In genomic region chr1:241702436-241702835, GRCh38 we compare ENCODE assay signal across 20 cellular contexts. TPM values are rescaled to one million over a fixed set of nuclear protein-coding genes. Genes with fewer than 3 reads are reported as not detected.
DNase-seq lines count a peak whose midpoint lies in the region; ATAC-seq and TF ChIP-seq lines count a peak whose summit lies in the region.
"Had no signal": no experiment of that assay in that cellular context is flagged by ENCODE, and none has a peak within 500 bp of the region (broad histone marks: within the 10 kb centered on the region; RNA-seq: fewer than 3 reads in every experiment).

No MANE protein-coding gene starts in this region.

- intact Hi-C loops in MCF 10A (cut with micrococcal nuclease): loop anchor here (2.0 to 5.0 kb wide), 2 partner anchors 14 to 130 kb away; no protein-coding TSS in a partner anchor
- intact Hi-C loops in breast epithelium (cut with DNase I; ENCODE audit: low total_unique reads): no loop called here

- no peaks in the 10 kb centered on the region for H4K20me1 ChIP-seq in MM.1S (ENCODE audit: insufficient read depth, low read length)

- POLR2A ChIA-PET in MCF 10A (lab: Yijun Ruan, JAX): interaction anchor here (0.6 to 3.1 kb wide), 14 partner anchors 9 to 859 kb away, joined by 3 to 43 read pairs (median 4); partner anchors contain the start of genes CHML and OPN3

- CTCF ChIA-PET in MCF 10A (lab: Yijun Ruan, JAX): interaction anchor here (0.5 to 1.6 kb wide), 7 partner anchors 14 to 840 kb away, joined by 3 to 6 read pairs (median 3); no protein-coding TSS in a partner anchor

- no peaks in the 10 kb centered on the region for H3F3A ChIP-seq in MM.1S (ENCODE audit: insufficient read depth, low read length)

- no peaks in the 10 kb centered on the region for H3K9me3 Mint-ChIP-seq in MCF 10A (ENCODE audit: unreplicated experiment)

- H3K4me1 Mint-ChIP-seq in MCF 10A (ENCODE audit: insufficient read depth, unreplicated experiment): peaks cover 31% of the 10 kb centered on the region

- no peak for TF ChIP-seq POLR2A in breast epithelium (IDR thresholded peaks at IDR 0.05)

- peak; percentile 94 for DNase-seq in MCF 10A (ENCODE audit: unreplicated experiment)
- DNase-seq in breast epithelium (ENCODE audit: low spot score in 2 of 2): no peak
- DNase-seq in adipocyte (ENCODE audit: low read depth): peak; percentile 77
- DNase-seq in foreskin fibroblast: peak; percentile 53 to 85
- DNase-seq in middle frontal gyrus (ENCODE audit: extremely low spot score, low spot score): no peak
- no peak for DNase-seq in MM.1S
- DNase-seq: 8988T; activated CD4-positive, alpha-beta T cell treated with anti-CD3 and anti-CD28 coated beads for 48 hours; activated naive CD8-positive, alpha-beta T cell treated with anti-CD3 and anti-CD28 coated beads, Interleukin-2, amount 10 ng/mL, durations not matched to agents 7 days and 5 days; activated T-cell treated with anti-CD3 and anti-CD28 coated beads, Interleukin-2, amount 50 U/mL, for 4 hours; hippocampal formation; left ventricle myocardium superior; naive thymus-derived CD8-positive, alpha-beta T cell; NCI-H1048; SIG-M5; T-helper 9 cell had no signal

- H2AFZ ChIP-seq in MM.1S (ENCODE audit: low read length): no peak overlapping the region

- no TSS peak for BruUV-seq in MCF 10A (replicated peaks; lab: Mats Ljungman, UMichigan)

- no peaks in the 10 kb centered on the region for H3K79me2 ChIP-seq in MM.1S (ENCODE audit: low read length)

- no peaks in the 10 kb centered on the region for H3K27me3 ChIP-seq in breast epithelium
- H3K27me3 ChIP-seq in adipocyte (replicated peaks; ENCODE audit: control insufficient read depth, insufficient read depth, low read length): no peaks in the 10 kb centered on the region
- H3K27me3 ChIP-seq in MM.1S (replicated peaks; ENCODE audit: insufficient read depth, low read length): no peaks in the 10 kb centered on the region

- no peaks in the 10 kb centered on the region for H3K9me2 ChIP-seq in MM.1S (replicated peaks; ENCODE audit: insufficient read depth, low read length)

- H3K4me3 Mint-ChIP-seq in MCF 10A (ENCODE audit: unreplicated experiment): no peak overlapping the region
- H3K4me3 Mint-ChIP-seq: activated naive CD8-positive, alpha-beta T cell treated with anti-CD3 and anti-CD28 coated beads, Interleukin-2, amount 10 ng/mL, durations not matched to agents 7 days and 5 days; activated T-cell treated with anti-CD3 and anti-CD28 coated beads, Interleukin-2, amount 50 U/mL, for 4 hours; naive thymus-derived CD8-positive, alpha-beta T cell had no signal

- H3K9ac ChIP-seq in adipocyte (ENCODE audit: low read length): no peak overlapping the region
- no peak overlapping the region for H3K9ac ChIP-seq in MM.1S (ENCODE audit: low read length)

- peak overlapping the region; percentile 72 for H3K27ac Mint-ChIP-seq in MCF 10A (ENCODE audit: low read depth, unreplicated experiment)
- H3K27ac Mint-ChIP-seq: activated naive CD8-positive, alpha-beta T cell treated with anti-CD3 and anti-CD28 coated beads, Interleukin-2, amount 10 ng/mL, durations not matched to agents 7 days and 5 days; naive thymus-derived CD8-positive, alpha-beta T cell; progenitor cell of endocrine pancreas had no signal

- no peak overlapping the region for H3K27ac ChIP-seq in breast epithelium
- H3K27ac ChIP-seq in MM.1S (ENCODE audit: low read length): no peak overlapping the region

- TF ChIP-seq CTCF in MCF 10A (IDR thresholded peaks at IDR 0.05; ENCODE audit: unreplicated experiment) (no peak), breast epithelium (IDR thresholded peaks at IDR 0.05) (no peak), foreskin fibroblast (IDR thresholded peaks at IDR 0.05; ENCODE audit: low read depth, low read length) (no peak), MM.1S (IDR thresholded peaks at IDR 0.05; ENCODE audit: low read length) (no peak)

- no peaks in the 10 kb centered on the region for H3K27me3 Mint-ChIP-seq in MCF 10A (ENCODE audit: insufficient read depth, unreplicated experiment)
- H3K27me3 Mint-ChIP-seq: activated naive CD8-positive, alpha-beta T cell treated with anti-CD3 and anti-CD28 coated beads, Interleukin-2, amount 10 ng/mL, durations not matched to agents 7 days and 5 days; naive thymus-derived CD8-positive, alpha-beta T cell had no signal

- no peak overlapping the region for H3K4me2 ChIP-seq in MM.1S (ENCODE audit: low read depth, low read length)

- H3K9me3 ChIP-seq in breast epithelium (no peaks in the 10 kb centered on the region), adipocyte (ENCODE audit: control insufficient read depth, low read length) (no peaks in the 10 kb centered on the region), MM.1S (replicated peaks; ENCODE audit: insufficient read depth, low read length) (no peaks in the 10 kb centered on the region)

- no peak for ATAC-seq in HG03196 (IDR thresholded peaks at IDR 0.05; ENCODE audit: unreplicated experiment)
- no peak for ATAC-seq in SK-N-SH treated with all-trans-retinoic acid at 6 μM for 48 hours
- ATAC-seq: activated T-cell treated with anti-CD3 and anti-CD28 coated beads, Interleukin-2, amount 50 U/mL, for 4 hours; left ventricle myocardium superior; naive thymus-derived CD8-positive, alpha-beta T cell had no signal

- H3K36me3 ChIP-seq in breast epithelium: no peaks in the 10 kb centered on the region
- no peaks in the 10 kb centered on the region for H3K36me3 ChIP-seq in adipocyte (ENCODE audit: control insufficient read depth, insufficient read depth, low read length, severe bottlenecking)
- H3K36me3 ChIP-seq in MM.1S (replicated peaks; ENCODE audit: insufficient read depth, low read length): no peaks in the 10 kb centered on the region

- no peaks in the 10 kb centered on the region for H3K36me3 Mint-ChIP-seq in MCF 10A (ENCODE audit: insufficient read depth, unreplicated experiment)
- H3K36me3 Mint-ChIP-seq: naive thymus-derived CD8-positive, alpha-beta T cell had no signal

- no peak overlapping the region for H3K4me3 ChIP-seq in breast epithelium
- H3K4me3 ChIP-seq in adipocyte (ENCODE audit: low read length): no peak overlapping the region
- no peak overlapping the region for H3K4me3 ChIP-seq in foreskin fibroblast (ENCODE audit: low read depth in 1 of 2, low read length in 2 of 2)
- H3K4me3 ChIP-seq in MM.1S (ENCODE audit: low read length): no peak overlapping the region

- H3K4me1 ChIP-seq in breast epithelium (no peaks in the 10 kb centered on the region), adipocyte (ENCODE audit: control insufficient read depth, insufficient read depth, low read length) (peaks cover 34% of the 10 kb centered on the region), MM.1S (ENCODE audit: low read length) (no peaks in the 10 kb centered on the region)

TF ChIP-seq in SK-N-SH treated with all-trans-retinoic acid at 6 μM for 48 hours, 23 proteins besides CTCF, POLR2A, EP300 and RAD21 (continues in another document):
- TF ChIP-seq ESRRG (CRISPR knock-in tag; IDR thresholded peaks at IDR 0.05) (no peak), ZNF70 (CRISPR knock-in tag; IDR thresholded peaks at IDR 0.05) (no peak), GLIS3 (CRISPR knock-in tag; IDR thresholded peaks at IDR 0.05) (no peak), BACH2 (CRISPR knock-in tag; IDR thresholded peaks at IDR 0.05; ENCODE audit: borderline replicate concordance) (no peak), CREB5 (CRISPR knock-in tag; IDR thresholded peaks at IDR 0.05; ENCODE audit: low read depth) (no peak), PATZ1 (CRISPR knock-in tag; IDR thresholded peaks at IDR 0.05; ENCODE audit: borderline replicate concordance) (no peak), TCF4 (CRISPR knock-in tag; IDR thresholded peaks at IDR 0.05; ENCODE audit: borderline replicate concordance) (no peak), ZNF8 (CRISPR knock-in tag; IDR thresholded peaks at IDR 0.05) (no peak), SNAI2 (CRISPR knock-in tag; IDR thresholded peaks at IDR 0.05) (no peak), ZFP3 (CRISPR knock-in tag; IDR thresholded peaks at IDR 0.05) (no peak), RARB (CRISPR knock-in tag; IDR thresholded peaks at IDR 0.05) (no peak)
- TF ChIP-seq, protein P1, sequence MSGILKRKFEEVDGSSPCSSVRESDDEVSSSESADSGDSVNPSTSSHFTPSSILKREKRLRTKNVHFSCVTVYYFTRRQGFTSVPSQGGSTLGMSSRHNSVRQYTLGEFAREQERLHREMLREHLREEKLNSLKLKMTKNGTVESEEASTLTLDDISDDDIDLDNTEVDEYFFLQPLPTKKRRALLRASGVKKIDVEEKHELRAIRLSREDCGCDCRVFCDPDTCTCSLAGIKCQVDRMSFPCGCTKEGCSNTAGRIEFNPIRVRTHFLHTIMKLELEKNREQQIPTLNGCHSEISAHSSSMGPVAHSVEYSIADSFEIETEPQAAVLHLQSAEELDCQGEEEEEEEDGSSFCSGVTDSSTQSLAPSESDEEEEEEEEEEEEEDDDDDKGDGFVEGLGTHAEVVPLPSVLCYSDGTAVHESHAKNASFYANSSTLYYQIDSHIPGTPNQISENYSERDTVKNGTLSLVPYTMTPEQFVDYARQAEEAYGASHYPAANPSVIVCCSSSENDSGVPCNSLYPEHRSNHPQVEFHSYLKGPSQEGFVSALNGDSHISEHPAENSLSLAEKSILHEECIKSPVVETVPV (CRISPR knock-in tag; IDR thresholded peaks at IDR 0.05): no peak

RNA-seq across cellular contexts. Expression of gene WDR64, which starts 50.4 kb away (rescaled TPM):
- total RNA-seq in MCF 10A (2022) (not detected in 2 replicates), breast epithelium (not detected)
- total RNA-seq: HT-29, left ventricle myocardium superior had no signal

Comparison
In these comparisons a context has a peak if more than half of its experiments do, and no peak if none do; other contexts are left out.
1. DNase-seq: peak in MCF 10A (single experiment), adipocyte (single experiment) and foreskin fibroblast (2 of 2); none in breast epithelium (0 of 2), middle frontal gyrus (single experiment) and MM.1S (single experiment).